In the genomic region with DNA sequence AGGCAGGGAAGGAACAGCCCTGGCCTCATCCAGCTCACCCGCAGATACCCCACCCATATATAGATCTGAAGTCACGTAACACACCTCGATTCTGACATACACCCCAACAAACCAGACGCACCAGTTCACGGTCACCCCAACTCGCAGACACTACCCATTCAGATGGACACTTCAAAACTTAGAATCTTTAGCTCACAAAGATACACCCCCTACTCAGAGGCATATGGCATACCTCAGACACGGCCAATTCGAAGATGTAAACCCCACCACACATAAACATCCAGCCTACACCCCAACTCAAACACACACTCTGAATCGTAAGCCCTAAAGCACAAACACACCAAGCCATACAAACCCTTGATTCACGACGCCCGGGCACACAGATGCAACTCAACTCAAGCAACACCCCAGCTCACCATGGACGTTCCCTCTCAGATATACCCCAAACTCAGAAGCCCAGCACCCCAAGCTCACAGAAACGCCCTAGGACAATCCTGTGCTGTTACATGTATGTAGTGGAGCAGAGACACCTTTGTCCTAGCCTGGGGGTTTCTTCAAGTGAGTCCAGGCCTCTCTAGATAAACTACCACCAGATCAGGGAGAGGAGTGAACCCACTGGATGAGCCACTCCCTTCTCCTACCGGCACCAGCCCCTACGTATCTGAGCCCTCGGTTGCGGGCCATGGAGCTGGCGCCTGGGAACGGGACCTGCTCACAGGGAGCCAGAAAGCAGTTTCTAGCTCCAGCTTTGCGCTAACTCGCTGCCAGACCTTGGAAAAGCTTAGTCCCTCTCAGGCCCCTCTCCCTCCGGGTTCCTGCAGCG, we compare ENCODE assay signal across 8 cellular contexts. TPM values are rescaled to one million over a fixed set of nuclear protein-coding genes. Genes with fewer than 3 reads are reported as not detected.
DNase-seq lines count a peak whose midpoint lies in the region; ATAC-seq and TF ChIP-seq lines count a peak whose summit lies in the region.

No MANE protein-coding gene starts in this region.

- no peak for TF ChIP-seq CTCF in tibial artery (IDR thresholded peaks at IDR 0.05)

- peaks cover 24% of the 10 kb centered on the region for H3K27me3 Mint-ChIP-seq in activated T-helper 1 cell treated with anti-CD3 and anti-CD28 coated beads, Interleukin-12 subunit alpha, Interleukin-12 subunit beta, Interleukin-2, Interleukin-4 antibody, amounts not matched to agents 30 ng/mL and 10 ng/mL and 1 ng/mL, durations not matched to agents 14 hours and 24 hours and 36 hours (ENCODE audit: insufficient read depth)

- H3K36me3 ChIP-seq in H7 (replicated peaks; ENCODE audit: control insufficient read depth, insufficient read depth, low read length) (no peaks in the 10 kb centered on the region), tibial artery (no peaks in the 10 kb centered on the region)

- intact Hi-C loops in activated T-helper 1 cell treated with anti-CD3 and anti-CD28 coated beads, Interleukin-12 subunit alpha, Interleukin-12 subunit beta, Interleukin-2, Interleukin-4 antibody, amounts not matched to agents 30 ng/mL and 10 ng/mL and 1 ng/mL, durations not matched to agents 14 hours and 24 hours and 36 hours (cut with micrococcal nuclease), result loop anchor here (1.0 kb wide), 3 partner anchors 11 to 92 kb away; partner anchors contain the start of genes ACTR1A and NFKB2
- intact Hi-C loops in left cardiac atrium (cut with DNase I), result no loop called here
- intact Hi-C loops in tibial artery (cut with DNase I; ENCODE audit: low total_unique reads), result no loop called here

- no peaks in the 10 kb centered on the region for H3K9me3 ChIP-seq in tibial artery

- H3K27me3 ChIP-seq in H7 (ENCODE audit: control insufficient read depth, insufficient read depth, low read length) (peaks cover 46% of the 10 kb centered on the region), tibial artery (peaks cover 0 to 88% of the 10 kb centered on the region in 2 donors)

- H3K4me3 Mint-ChIP-seq in activated T-helper 1 cell treated with anti-CD3 and anti-CD28 coated beads, Interleukin-12 subunit alpha, Interleukin-12 subunit beta, Interleukin-2, Interleukin-4 antibody, amounts not matched to agents 30 ng/mL and 10 ng/mL and 1 ng/mL, durations not matched to agents 14 hours and 24 hours and 36 hours, result peak overlapping the region; percentile 78

- peaks cover 54% of the 10 kb centered on the region for H3K4me1 Mint-ChIP-seq in activated T-helper 1 cell treated with anti-CD3 and anti-CD28 coated beads, Interleukin-12 subunit alpha, Interleukin-12 subunit beta, Interleukin-2, Interleukin-4 antibody, amounts not matched to agents 30 ng/mL and 10 ng/mL and 1 ng/mL, durations not matched to agents 14 hours and 24 hours and 36 hours (ENCODE audit: low read depth)

- peaks cover 3% of the 10 kb centered on the region for H3K36me3 Mint-ChIP-seq in activated T-helper 1 cell treated with anti-CD3 and anti-CD28 coated beads, Interleukin-12 subunit alpha, Interleukin-12 subunit beta, Interleukin-2, Interleukin-4 antibody, amounts not matched to agents 30 ng/mL and 10 ng/mL and 1 ng/mL, durations not matched to agents 14 hours and 24 hours and 36 hours (ENCODE audit: low read depth)

- DNase-seq in H7 (peak; percentile 86), left cardiac atrium (no peak), skeletal muscle cell (ENCODE audit: low read depth) (no peak), C1 segment of cervical spinal cord (lab: John Stamatoyannopoulos, UW) (no peak), substantia nigra (lab: John Stamatoyannopoulos, UW) (no peak), tibial artery (no peak), cortex of kidney (lab: John Stamatoyannopoulos, UW) (no peak)
- no peak for DNase-seq in activated T-helper 1 cell treated with anti-CD3 and anti-CD28 coated beads, Interleukin-12 subunit alpha, Interleukin-12 subunit beta, Interleukin-2, Interleukin-4 antibody, amounts not matched to agents 30 ng/mL and 10 ng/mL and 1 ng/mL, durations not matched to agents 14 hours and 24 hours and 36 hours (ENCODE audit: low spot score)

- H3K4me1 ChIP-seq in tibial artery, result peaks cover 0 to 26% (median 14%) of the 10 kb centered on the region in 4 donors

- H3K27ac ChIP-seq in substantia nigra (ENCODE audit: low read depth, low read length, poor library complexity, severe bottlenecking) (no peak overlapping the region), tibial artery (no peak overlapping the region)

- H3K9me3 Mint-ChIP-seq in activated T-helper 1 cell treated with anti-CD3 and anti-CD28 coated beads, Interleukin-12 subunit alpha, Interleukin-12 subunit beta, Interleukin-2, Interleukin-4 antibody, amounts not matched to agents 30 ng/mL and 10 ng/mL and 1 ng/mL, durations not matched to agents 14 hours and 24 hours and 36 hours, result no peaks in the 10 kb centered on the region

- ATAC-seq in left cardiac atrium, result peak; percentile 4 to 11

- peak overlapping the region; percentile 81 for H3K27ac Mint-ChIP-seq in activated T-helper 1 cell treated with anti-CD3 and anti-CD28 coated beads, Interleukin-12 subunit alpha, Interleukin-12 subunit beta, Interleukin-2, Interleukin-4 antibody, amounts not matched to agents 30 ng/mL and 10 ng/mL and 1 ng/mL, durations not matched to agents 14 hours and 24 hours and 36 hours

- peak overlapping the region; percentile 56 for H3K4me3 ChIP-seq in H7 (ENCODE audit: insufficient read depth, low read depth, low read length)
- H3K4me3 ChIP-seq in skeletal muscle cell (ENCODE audit: low read depth, low read length), result peak overlapping the region; percentile 55
- peak overlapping the region in 1 of 2 donors; percentile 43 for H3K4me3 ChIP-seq in tibial artery

RNA-seq across cellular contexts. Expression of gene PSD, which starts 8.8 kb away (rescaled TPM):
- total RNA-seq in H7 (2014; rRNA removed; shearing (Covaris generic)), result 5.2 and 6.1 TPM in 2 replicates
- 9.9 and 10.6 TPM in 2 replicates for total RNA-seq in activated T-helper 1 cell treated with anti-CD3 and anti-CD28 coated beads, Interleukin-12 subunit alpha, Interleukin-12 subunit beta, Interleukin-2, Interleukin-4 antibody, amounts not matched to agents 30 ng/mL and 10 ng/mL and 1 ng/mL, durations not matched to agents 14 hours and 24 hours and 36 hours
- 1 to 10 TPM; 2.3 to 3.4 TPM for total RNA-seq in left cardiac atrium

RNA-seq across cellular contexts. Expression of gene FBXL15, which starts 10.8 kb away (rescaled TPM):
- total RNA-seq in H7 (2014; rRNA removed; shearing (Covaris generic)), result 23.0 and 29.8 TPM in 2 replicates
- total RNA-seq in activated T-helper 1 cell treated with anti-CD3 and anti-CD28 coated beads, Interleukin-12 subunit alpha, Interleukin-12 subunit beta, Interleukin-2, Interleukin-4 antibody, amounts not matched to agents 30 ng/mL and 10 ng/mL and 1 ng/mL, durations not matched to agents 14 hours and 24 hours and 36 hours, result 14.5 and 18.5 TPM in 2 replicates
- total RNA-seq in left cardiac atrium, result 10 to 100 TPM; 13.1 to 14.0 TPM

RNA-seq across cellular contexts. Expression of gene NFKB2, which starts 14.3 kb away (rescaled TPM):
- total RNA-seq in H7 (2014; rRNA removed; shearing (Covaris generic)), result 25.3 and 25.6 TPM in 2 replicates
- 307 and 322 TPM in 2 replicates for total RNA-seq in activated T-helper 1 cell treated with anti-CD3 and anti-CD28 coated beads, Interleukin-12 subunit alpha, Interleukin-12 subunit beta, Interleukin-2, Interleukin-4 antibody, amounts not matched to agents 30 ng/mL and 10 ng/mL and 1 ng/mL, durations not matched to agents 14 hours and 24 hours and 36 hours
- total RNA-seq in left cardiac atrium, result 10 to 100 TPM; 16.1 to 24.9 TPM

RNA-seq across cellular contexts. Expression of gene CUEDC2, which starts 22.6 kb away (rescaled TPM):
- total RNA-seq in H7 (2014; rRNA removed; shearing (Covaris generic)), result 51.3 and 64.7 TPM in 2 replicates
- 59.0 and 59.4 TPM in 2 replicates for total RNA-seq in activated T-helper 1 cell treated with anti-CD3 and anti-CD28 coated beads, Interleukin-12 subunit alpha, Interleukin-12 subunit beta, Interleukin-2, Interleukin-4 antibody, amounts not matched to agents 30 ng/mL and 10 ng/mL and 1 ng/mL, durations not matched to agents 14 hours and 24 hours and 36 hours
- total RNA-seq in left cardiac atrium, result 10 to 100 TPM; 61.8 to 66.3 TPM

RNA-seq across cellular contexts. Expression of gene C10orf95, which starts 41.5 kb away (rescaled TPM):
- total RNA-seq in H7 (2014; rRNA removed; shearing (Covaris generic)), result 0.30 and 0.45 TPM in 2 replicates
- 0.29 and 0.37 TPM in 2 replicates for total RNA-seq in activated T-helper 1 cell treated with anti-CD3 and anti-CD28 coated beads, Interleukin-12 subunit alpha, Interleukin-12 subunit beta, Interleukin-2, Interleukin-4 antibody, amounts not matched to agents 30 ng/mL and 10 ng/mL and 1 ng/mL, durations not matched to agents 14 hours and 24 hours and 36 hours
- not detected for total RNA-seq in left cardiac atrium

Comparison
In these comparisons a context has a peak if more than half of its experiments do, and no peak if none do; other contexts are left out.
1. RNA of gene NFKB2, which starts 14.3 kb away (total RNA-seq): 307 to 322 TPM in activated T-helper 1 cell treated with anti-CD3 and anti-CD28 coated beads, Interleukin-12 subunit alpha, Interleukin-12 subunit beta, Interleukin-2, Interleukin-4 antibody, amounts not matched to agents 30 ng/mL and 10 ng/mL and 1 ng/mL, durations not matched to agents 14 hours and 24 hours and 36 hours; 25.3 to 25.6 TPM in H7 and 16.1 to 24.9 TPM in left cardiac atrium; every median in the first group is over 10 times any median in the second.